ENCODE assay signal across 20 cellular contexts in the genomic region with DNA sequence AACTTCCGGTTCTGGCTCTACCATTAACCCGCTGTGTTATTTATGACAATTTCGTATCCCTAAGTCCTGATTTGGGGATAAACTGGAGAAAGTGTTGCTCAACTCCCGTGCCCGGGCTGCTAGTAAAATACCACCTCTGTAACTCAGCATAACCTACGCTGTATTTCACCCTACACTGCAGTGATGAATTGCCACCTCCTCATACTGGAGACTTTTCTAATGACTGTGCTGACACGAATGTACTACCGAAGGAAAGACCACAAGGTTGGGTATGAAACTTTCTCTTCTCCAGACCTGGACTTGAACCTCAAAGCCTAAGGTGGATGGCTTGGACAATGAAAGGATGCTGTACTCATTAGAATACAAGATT. TPM values are rescaled to one million over a fixed set of nuclear protein-coding genes. Genes with fewer than 3 reads are reported as not detected.
"Had no signal": no experiment of that assay in that cellular context is flagged by ENCODE, and none has a peak within 500 bp of the region (broad histone marks: within the 10 kb centered on the region; RNA-seq: fewer than 3 reads in every experiment).

No MANE protein-coding gene starts in this region.

- H3K36me3 Mint-ChIP-seq: natural killer cell had no signal

- H3K27me3 ChIP-seq: ascending aorta, breast epithelium, thyroid gland had no signal

- DNase-seq: activated B cell treated with CpG ODN at 0.5 μM for 24 hours; activated gamma-delta T cell treated with Interleukin-2 at 50 U/mL for 16 hours; cerebellar nuclear complex; effector memory CD4-positive, alpha-beta T cell; foreskin keratinocyte; kidney glomerular epithelial cell; left ventricle myocardium superior; mesenchymal stem cell; natural killer cell; right cardiac atrium; stimulated activated CD4-positive, alpha-beta T cell treated with anti-CD3 and anti-CD28 coated beads, Interleukin-4, amount 100 ng/mL, for 4 hours; stimulated activated CD8-positive, alpha-beta memory T cell treated with anti-CD3 and anti-CD28 coated beads, Interleukin-4, amount 100 ng/mL, for 48 hours; thyroid gland had no signal

- H3K4me3 Mint-ChIP-seq: activated B cell treated with CpG ODN at 0.5 μM for 24 hours, natural killer cell had no signal

- H3K9me3 ChIP-seq: ascending aorta, breast epithelium, prostate gland, thyroid gland had no signal

- ATAC-seq: foreskin keratinocyte, left ventricle myocardium superior, natural killer cell, right cardiac atrium had no signal

- H3K27me3 Mint-ChIP-seq: activated B cell treated with CpG ODN at 0.5 μM for 24 hours had no signal

- H3K27ac Mint-ChIP-seq: activated B cell treated with CpG ODN at 0.5 μM for 24 hours, natural killer cell had no signal

- H3K36me3 ChIP-seq: breast epithelium, prostate gland had no signal

- H3K9me3 Mint-ChIP-seq: activated B cell treated with CpG ODN at 0.5 μM for 24 hours, natural killer cell had no signal

- H3K4me3 ChIP-seq: ascending aorta, breast epithelium, prostate gland, skin epidermis, thyroid gland had no signal

- H3K4me1 ChIP-seq: ascending aorta, breast epithelium, foreskin keratinocyte, prostate gland, thyroid gland had no signal

- H3K27ac ChIP-seq: ascending aorta, breast epithelium, foreskin keratinocyte, prostate gland, skin epidermis, thyroid gland had no signal

RNA-seq across cellular contexts. Expression of gene SLC51A, which starts 16.5 kb away (rescaled TPM):
- total RNA-seq: activated B cell treated with CpG ODN at 0.5 μM for 24 hours; ascending aorta; breast epithelium; foreskin keratinocyte; left ventricle myocardium superior; natural killer cell; T-helper 2 cell treated with Interferon-gamma antibody and Interleukin-4, amounts not matched to agents 100 ng/mL and 5 ng/mL, for 36 hours; urinary bladder had no signal
- polyA plus RNA-seq: foreskin keratinocyte had no signal

RNA-seq across cellular contexts. Expression of gene ZDHHC19, which starts 21.7 kb away (rescaled TPM):
- total RNA-seq: ascending aorta; breast epithelium; foreskin keratinocyte; left ventricle myocardium superior; natural killer cell; omental fat pad; right cardiac atrium; T-helper 2 cell treated with Interferon-gamma antibody and Interleukin-4, amounts not matched to agents 100 ng/mL and 5 ng/mL, for 36 hours; thyroid gland; urinary bladder had no signal
- polyA plus RNA-seq: foreskin keratinocyte, urinary bladder had no signal
